In the genomic region with DNA sequence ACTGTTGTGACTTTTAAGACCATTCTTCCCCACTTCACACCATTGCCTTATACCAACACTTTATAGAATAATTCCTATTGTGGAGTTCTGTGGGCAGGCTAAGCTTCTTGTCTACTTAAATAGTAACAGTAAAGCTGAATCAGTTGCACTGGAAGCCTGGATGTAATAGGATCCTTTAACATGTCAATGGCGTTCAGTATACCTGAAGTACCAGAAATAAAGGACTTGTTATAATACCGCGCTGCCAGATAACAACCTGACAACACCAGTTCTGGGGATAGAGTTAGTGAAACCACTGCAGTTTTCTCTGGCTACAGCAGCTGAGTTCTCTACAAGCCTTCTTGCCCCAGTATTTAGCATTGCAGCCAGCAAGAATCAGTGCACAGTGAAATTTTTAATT, we compare ENCODE assay signal across 23 cellular contexts.
"Had no signal": no experiment of that assay in that cellular context is flagged by ENCODE, and none has a peak within 500 bp of the region (broad histone marks: within the 10 kb centered on the region; RNA-seq: fewer than 3 reads in every experiment).

No MANE protein-coding gene starts in this region.

- H3K36me3 ChIP-seq: gastroesophageal sphincter, heart left ventricle, left lung, neural progenitor cell, right lobe of liver, suprapubic skin, transverse colon, upper lobe of right lung, uterus had no signal

- H3K27ac ChIP-seq: dorsolateral prefrontal cortex, gastroesophageal sphincter, heart left ventricle, hepatocyte, left lung, neural progenitor cell, parathyroid adenoma, right lobe of liver, suprapubic skin, transverse colon, upper lobe of right lung, uterus had no signal

- H3K4me1 ChIP-seq: gastroesophageal sphincter, left lung, parathyroid adenoma, right lobe of liver, transverse colon, upper lobe of right lung, uterus had no signal

- H3K27me3 ChIP-seq: gastroesophageal sphincter, heart left ventricle, hepatocyte, left lung, neural progenitor cell, right lobe of liver, suprapubic skin, transverse colon, upper lobe of right lung, uterus had no signal

- ATAC-seq: gastroesophageal sphincter; heart left ventricle; left cardiac atrium; left lung; mucosa of descending colon; naive thymus-derived CD4-positive, alpha-beta T cell; right lobe of liver; stimulated activated naive B cell treated with anti-CD40 and anti-IgM and Interleukin-4, amounts not matched to agents 10 μg/mL and 1 μg/mL and 100 μg/mL, for 72 hours; stimulated activated naive CD8-positive, alpha-beta T cell treated with anti-CD3 and anti-CD28 coated beads, Interleukin-15, amount 100 ng/mL, for 72 hours; upper lobe of right lung had no signal

- DNase-seq: dorsolateral prefrontal cortex; effector CD4-positive, alpha-beta T cell; foreskin fibroblast; heart left ventricle; left cardiac atrium; left lung; mesenchymal stem cell; mucosa of descending colon; naive thymus-derived CD4-positive, alpha-beta T cell; right lobe of liver; small intestine; stimulated activated CD4-positive, alpha-beta T cell treated with anti-CD3 and anti-CD28 coated beads, Interleukin-15, amount 100 ng/mL, for 24 hours; stimulated activated CD4-positive, alpha-beta T cell treated with anti-CD3 and anti-CD28 coated beads, Interleukin-2, amount 100 ng/mL, for 48 hours; stimulated activated naive B cell treated with anti-CD40 and anti-IgM and Interleukin-4, amounts not matched to agents 10 μg/mL and 1 μg/mL and 100 μg/mL, for 72 hours; stimulated activated naive CD8-positive, alpha-beta T cell treated with anti-CD3 and anti-CD28 coated beads, Interleukin-15, amount 100 ng/mL, for 72 hours; transverse colon; upper lobe of right lung; uterus had no signal

- H3K9me3 ChIP-seq: gastroesophageal sphincter, heart left ventricle, left lung, mucosa of descending colon, right lobe of liver, suprapubic skin, transverse colon, upper lobe of right lung, uterus had no signal

- H3K4me3 ChIP-seq: dorsolateral prefrontal cortex, gastroesophageal sphincter, heart left ventricle, hepatocyte, left lung, mucosa of descending colon, neural progenitor cell, right lobe of liver, suprapubic skin, transverse colon, upper lobe of right lung, uterus had no signal
